In genomic region chr3:5187152-5187919, GRCh38 we compare ENCODE assay signal across 8 cellular contexts. TPM values are rescaled to one million over a fixed set of nuclear protein-coding genes. Genes with fewer than 3 reads are reported as not detected.
DNase-seq lines count a peak whose midpoint lies in the region; ATAC-seq, FAIRE-seq and TF ChIP-seq lines count a peak whose summit lies in the region.

EDEM1 (plus strand) TSS chr3:5187707; CDS start chr3:5187806, 99 bp downstream.

- no peaks in the 10 kb centered on the region for H3K36me3 ChIP-seq in CD8-positive, alpha-beta memory T cell (ENCODE audit: insufficient read depth, low read length)
- H3K36me3 ChIP-seq in H1 (ENCODE audit: control insufficient read depth in 2 of 4, insufficient read depth in 4 of 4, low read length in 3 of 4) (no peaks in the 10 kb centered on the region), mesenchymal stem cell (ENCODE audit: control insufficient read depth in 1 of 2, insufficient read depth in 2 of 2, low read depth in 1 of 2, low read length in 2 of 2) (peaks cover 7 to 28% of the 10 kb centered on the region in 2 experiments)

- H3K4me2 ChIP-seq in H1 (ENCODE audit: insufficient read depth in 1 of 2, low read depth in 2 of 2, low read length in 2 of 2), result peak within 1 kb of the TSS; percentile 88 to 91
- H3K4me2 ChIP-seq in mesenchymal stem cell (ENCODE audit: low read length, poor library complexity, severe bottlenecking), result peak within 1 kb of the TSS; percentile 96

- peak within 1 kb of the TSS; percentile 84 for H3K4me3 ChIP-seq in CD8-positive, alpha-beta memory T cell (ENCODE audit: low read length)
- H3K4me3 ChIP-seq in H1 (ENCODE audit: extremely low read depth in 1 of 4, insufficient read depth in 2 of 4, low read depth in 3 of 4, low read length in 4 of 4), result peak within 1 kb of the TSS; percentile 70 to 98 (median 81)
- peak within 1 kb of the TSS; percentile 89 to 97 for H3K4me3 ChIP-seq in mesenchymal stem cell (ENCODE audit: insufficient read depth in 1 of 2, low read depth in 1 of 2, low read length in 2 of 2)

- TF ChIP-seq RAD21 in H1 (IDR thresholded peaks at IDR 0.05 in 1 of 2, conservative IDR thresholded peaks at IDR 0.05 in 1 of 2; ENCODE audit: low read depth in 2 of 2, low read length in 2 of 2), result no peak

- TF ChIP-seq CTCF in H1 (IDR thresholded peaks at IDR 0.05; ENCODE audit: control extremely low read depth in 1 of 3, insufficient read depth in 1 of 3, low read depth in 1 of 3, low read length in 3 of 3), result no peak

- H4K20me1 ChIP-seq in H1 (replicated peaks in 1 of 2; ENCODE audit: control insufficient read depth in 1 of 2, insufficient read depth in 2 of 2, low read length in 2 of 2), result peaks cover 4 to 7% of the 10 kb centered on the region in 2 experiments

- peak; percentile 49 to 64 for TF ChIP-seq POLR2A in H1 (IDR thresholded peaks at IDR 0.05; ENCODE audit: control extremely low read depth in 1 of 2, low read depth in 2 of 2, low read length in 2 of 2)

- H2BK12ac ChIP-seq in H1 (ENCODE audit: low read depth, low read length) (no peak within 1 kb of the TSS; the same call in 1 of the 2 replicates), mesenchymal stem cell (ENCODE audit: low read length in 2 of 2) (peak within 1 kb of the TSS in 1 of 2 experiments; percentile 97)

- H2AFZ ChIP-seq in H1 (ENCODE audit: low read length), result peak within 1 kb of the TSS; percentile 89
- H2AFZ ChIP-seq in mesenchymal stem cell (ENCODE audit: low read depth, low read length), result peak within 1 kb of the TSS; percentile 42

- H3K4me3 Mint-ChIP-seq in CD8-positive, alpha-beta memory T cell, result peak within 1 kb of the TSS; percentile 93 to 100 (median 100)

- WGBS in H1 (ENCODE audit: extremely low coverage in 1 of 2, insufficient coverage in 1 of 2, insufficient read length in 1 of 2, insufficient replicate concordance in 2 of 2, low coverage in 1 of 2, low lambda C conversion rate in 2 of 2, missing lambda C conversion rate in 1 of 2), 2 experiments, result 3% methylated on average over 21 of the region's 78 CpGs; no CpG with 5 or more reads in 1 of the 2 experiments
- WGBS in mesenchymal stem cell, result under 1% methylated on average over 55 of the region's 78 CpGs

- H3K79me2 ChIP-seq in H1 (ENCODE audit: control insufficient read depth in 1 of 2, insufficient read depth in 2 of 2, low read length in 2 of 2), result peaks cover 2 to 39% of the 10 kb centered on the region in 2 experiments; a peak in 3 of 4 replicates

- no peak within 1 kb of the TSS; the same call in 1 of the 2 replicates for H3K18ac ChIP-seq in H1 (ENCODE audit: extremely low read depth, low read length)
- H3K18ac ChIP-seq in mesenchymal stem cell (ENCODE audit: low read depth in 1 of 2, low read length in 2 of 2), result peak within 1 kb of the TSS; percentile 99

- no peak within 1 kb of the TSS for H2BK20ac ChIP-seq in H1 (ENCODE audit: low read length)

- no peak within 1 kb of the TSS for H3K23ac ChIP-seq in H1 (ENCODE audit: insufficient read length)
- peak within 1 kb of the TSS; percentile 87 to 100 for H3K23ac ChIP-seq in mesenchymal stem cell (ENCODE audit: low read length in 2 of 2)

- H2BK15ac ChIP-seq in H1 (ENCODE audit: low read length), result no peak within 1 kb of the TSS
- peak within 1 kb of the TSS; percentile 80 for H2BK15ac ChIP-seq in mesenchymal stem cell (ENCODE audit: low read depth, poor library complexity, severe bottlenecking)

- H3K36me3 Mint-ChIP-seq in CD8-positive, alpha-beta memory T cell, result peaks cover 0 to 28% (median 1%) of the 10 kb centered on the region in 3 donors

- POLR2A ChIA-PET in CD8-positive, alpha-beta memory T cell (lab: Charles Lee), result interaction anchor here (0.6 to 3.8 kb wide), 3 partner anchors 10 to 51 kb away, joined by 4 to 62 read pairs (median 4); no protein-coding TSS in a partner anchor
- POLR2A ChIA-PET in H1 (lab: Charles Lee; ENCODE audit: partially characterized antibody), result interaction anchor here (1.4 to 7.4 kb wide), 5 partner anchors 9 to 54 kb away, joined by 3 to 46 read pairs (median 5); no protein-coding TSS in a partner anchor

- H3K9me3 Mint-ChIP-seq in CD8-positive, alpha-beta memory T cell, result no peaks in the 10 kb centered on the region

- H3K27me3 ChIP-seq in CD8-positive, alpha-beta memory T cell (ENCODE audit: insufficient read depth, low read length, poor library complexity, severe bottlenecking), result no peaks in the 10 kb centered on the region
- H3K27me3 ChIP-seq in H1 (replicated peaks in 1 of 4; ENCODE audit: control insufficient read depth in 3 of 4, extremely low read depth in 1 of 4, insufficient read depth in 3 of 4, low read length in 3 of 4), result peaks cover 0 to 6% (median 0%) of the 10 kb centered on the region in 4 experiments; a peak in 1 of 7 replicates
- no peaks in the 10 kb centered on the region for H3K27me3 ChIP-seq in mesenchymal stem cell (ENCODE audit: control insufficient read depth in 1 of 2, insufficient read depth in 1 of 2, low read length in 2 of 2)

- H4K5ac ChIP-seq in H1 (ENCODE audit: insufficient read length, low read depth, low read length), result peak within 1 kb of the TSS; percentile 23

- peak; percentile 78 for ATAC-seq in GM19455 (IDR thresholded peaks at IDR 0.05; ENCODE audit: unreplicated experiment)

- TF ChIP-seq EP300 in H1 (IDR thresholded peaks at IDR 0.05; ENCODE audit: borderline replicate concordance in 1 of 2, low read depth in 2 of 2, low read length in 2 of 2), result no peak

- H3K27ac Mint-ChIP-seq in CD8-positive, alpha-beta memory T cell, result peak within 1 kb of the TSS; percentile 95 to 100 (median 98)

- peaks cover 32 to 44% (median 36%) of the 10 kb centered on the region in 3 donors for H3K4me1 Mint-ChIP-seq in CD8-positive, alpha-beta memory T cell

- H4K91ac ChIP-seq in H1 (replicated peaks; ENCODE audit: insufficient read length, low read length), result peak within 1 kb of the TSS; percentile 15
- peak within 1 kb of the TSS; percentile 73 for H4K91ac ChIP-seq in mesenchymal stem cell (ENCODE audit: low read length)

- H3K9me3 ChIP-seq in CD8-positive, alpha-beta memory T cell (ENCODE audit: low read length), result no peaks in the 10 kb centered on the region
- H3K9me3 ChIP-seq in H1 (ENCODE audit: insufficient read depth in 2 of 2, low read depth in 1 of 2, low read length in 1 of 2) (no peaks in the 10 kb centered on the region), mesenchymal stem cell (ENCODE audit: control insufficient read depth, low read length) (no peaks in the 10 kb centered on the region)

- H3K14ac ChIP-seq in H1 (ENCODE audit: insufficient read length), result no peak within 1 kb of the TSS
- H3K14ac ChIP-seq in mesenchymal stem cell (ENCODE audit: low read length in 2 of 2), result peak within 1 kb of the TSS; percentile 86 to 100

- H2BK5ac ChIP-seq in H1 (ENCODE audit: low read depth, low read length) (no peak within 1 kb of the TSS; the same call in 1 of the 2 replicates), mesenchymal stem cell (ENCODE audit: low read depth, low read length, poor library complexity, severe bottlenecking) (peak within 1 kb of the TSS; percentile 82)

- H3K79me1 ChIP-seq in H1 (ENCODE audit: low read depth, low read length) (no peaks in the 10 kb centered on the region; the same call in 1 of the 2 replicates), mesenchymal stem cell (replicated peaks; ENCODE audit: low read length, poor library complexity, severe bottlenecking) (peaks cover 4% of the 10 kb centered on the region)

- H3K4ac ChIP-seq in H1 (replicated peaks; ENCODE audit: insufficient read length, low read depth, low read length) (no peak within 1 kb of the TSS), mesenchymal stem cell (ENCODE audit: low read depth in 1 of 2, low read length in 2 of 2) (peak within 1 kb of the TSS; percentile 97 to 99)

- H3K4me1 ChIP-seq in CD8-positive, alpha-beta memory T cell (ENCODE audit: insufficient read depth, low read length), result peaks cover 23% of the 10 kb centered on the region
- H3K4me1 ChIP-seq in H1 (replicated peaks in 1 of 4; ENCODE audit: control insufficient read depth in 3 of 4, insufficient read depth in 4 of 4, low read length in 3 of 4) (peaks cover 0 to 9% (median 5%) of the 10 kb centered on the region in 4 experiments; a peak in 4 of 7 replicates), mesenchymal stem cell (ENCODE audit: control insufficient read depth, insufficient read depth, low read depth, low read length) (peaks cover 7% of the 10 kb centered on the region)

- CTCF ChIA-PET in CD8-positive, alpha-beta memory T cell (lab: Charles Lee), result interaction anchor here (1.6 to 2.3 kb wide), 3 partner anchors 9 to 64 kb away, joined by 6 to 18 read pairs (median 10); no protein-coding TSS in a partner anchor
- CTCF ChIA-PET in H1 (lab: Charles Lee; ENCODE audit: partially characterized antibody), result interaction anchor here (0.8 to 1.6 kb wide), 3 partner anchors 10 to 62 kb away, joined by 3 to 5 read pairs (median 4); no protein-coding TSS in a partner anchor

- peaks cover 13% of the 10 kb centered on the region for H3K23me2 ChIP-seq in H1 (ENCODE audit: low read depth, low read length)

- no peak within 1 kb of the TSS for H2BK120ac ChIP-seq in H1 (replicated peaks; ENCODE audit: low read depth, low read length)
- H2BK120ac ChIP-seq in mesenchymal stem cell (ENCODE audit: low read depth, low read length), result peak within 1 kb of the TSS; percentile 92

- H3K56ac ChIP-seq in H1 (replicated peaks; ENCODE audit: insufficient read length, low read depth, low read length), result peak within 1 kb of the TSS; percentile 37

- H4K8ac ChIP-seq in H1 (ENCODE audit: extremely low read depth, insufficient read depth, low read length) (peak within 1 kb of the TSS; percentile 73), mesenchymal stem cell (ENCODE audit: low read length) (peak within 1 kb of the TSS; percentile 84)

- H3K9ac ChIP-seq in H1 (replicated peaks in 1 of 4; ENCODE audit: extremely low read depth in 1 of 4, low read depth in 3 of 4, low read length in 3 of 4) (peak within 1 kb of the TSS; percentile 69 to 82 (median 79)), mesenchymal stem cell (ENCODE audit: low read length) (peak within 1 kb of the TSS; percentile 97)

- peak within 1 kb of the TSS; percentile 93 for H3K27ac ChIP-seq in CD8-positive, alpha-beta memory T cell (ENCODE audit: low read depth, low read length)
- H3K27ac ChIP-seq in H1 (ENCODE audit: low read depth, low read length) (peak within 1 kb of the TSS; percentile 42; the same call in 1 of the 2 replicates), mesenchymal stem cell (ENCODE audit: low read length, poor library complexity, severe bottlenecking) (peak within 1 kb of the TSS; percentile 35)

- no peaks in the 10 kb centered on the region for H3K27me3 Mint-ChIP-seq in CD8-positive, alpha-beta memory T cell

- no peak for FAIRE-seq in H1 (lab: Jason Lieb, UNC)

- no peak within 1 kb of the TSS for H2AK5ac ChIP-seq in H1 (ENCODE audit: low read depth, low read length)
- no peak within 1 kb of the TSS for H2AK5ac ChIP-seq in mesenchymal stem cell (ENCODE audit: low read length, severe bottlenecking)

- peak; percentile 89 to 95 (median 91) for DNase-seq in CD8-positive, alpha-beta memory T cell
- DNase-seq in HK-2 (ENCODE audit: unreplicated experiment) (peak; percentile 96), NOMO-1 treated with dmso at 0.1 percent for 144 hours (lab: John Stamatoyannopoulos, UW; ENCODE audit: unreplicated experiment) (peak; percentile 97), H1 (ENCODE audit: low read depth in 1 of 2, low spot score in 2 of 2) (peak; percentile 66 to 99), mesenchymal stem cell (peak; percentile 95)
- DNase-seq in activated CD8-positive, alpha-beta memory T cell treated with anti-CD3 and anti-CD28 coated beads for 48 hours (ENCODE audit: low read depth in 2 of 3, low spot score in 2 of 3), result peak; percentile 94 to 98 (median 94)
- DNase-seq in stimulated activated CD8-positive, alpha-beta memory T cell treated with anti-CD3 and anti-CD28 coated beads, Interleukin-12 subunit alpha, Interleukin-12 subunit beta, amount 100 ng/mL, for 24 hours (ENCODE audit: extremely low read depth), result peak; percentile 85

RNA-seq across cellular contexts. Expression of gene EDEM1, which starts in this region (rescaled TPM):
- total RNA-seq in CD8-positive, alpha-beta memory T cell, result 100 to 1,000 TPM; 120 to 121 TPM
- 39.7 TPM for polyA plus RNA-seq in CD8-positive, alpha-beta memory T cell
- 14.1 and 16.4 TPM in 2 replicates for total RNA-seq in H1 (2021; fragmentation: NEBNext Ultra II Directional; extraction: Animal tissue kit (Norgen Biotek cat#: 25700))
- 4.7 and 4.8 TPM in 2 replicates for polyA plus RNA-seq in H1 (2011; rRNA removed)
- 7.2 TPM for polyA plus RNA-seq in H1 (2011; cell fraction: cytosol; rRNA removed)
- 9.5 TPM for polyA plus RNA-seq in H1 (2011; cell fraction: nucleus; rRNA removed)
- polyA plus RNA-seq in H1 (2012, experiment 1 of 2), result 5.8 to 9.3 TPM (median 7.1 TPM) in 4 replicates
- polyA plus RNA-seq in H1 (2012, experiment 2 of 2), result 1.0 TPM
- 7.5 TPM for polyA plus RNA-seq in H1 (2013, experiment 1 of 2)
- 7.5 TPM for polyA plus RNA-seq in H1 (2013, experiment 2 of 2)
- 13.2 and 21.5 TPM in 2 replicates for polyA minus RNA-seq in H1 (2011; rRNA and poly(A)+ RNA removed)
- polyA minus RNA-seq in H1 (2011; cell fraction: cytosol; rRNA and poly(A)+ RNA removed), result 8.7 TPM
- 23.2 TPM for polyA minus RNA-seq in H1 (2011; cell fraction: nucleus; rRNA and poly(A)+ RNA removed)
- polyA plus RNA-seq in mesenchymal stem cell (2013, experiment 1 of 2), result 47.5 TPM
- 48.2 TPM for polyA plus RNA-seq in mesenchymal stem cell (2013, experiment 2 of 2)

Comparison
In these comparisons a context has a peak if more than half of its experiments do, and no peak if none do; other contexts are left out.
1. Peak in every context shown above with its lines: DNase-seq, ATAC-seq, H3K4me3 ChIP-seq and H3K27ac ChIP-seq.
2. H3K27ac ChIP-seq: peak in every context shown above with its lines; median percentile 93 in CD8-positive, alpha-beta memory T cell; 42 in H1; 35 in mesenchymal stem cell.